ENCODE assay signal across 1 cellular context in genomic region chr5:181133610-181134231, GRCh38.
TF ChIP-seq lines count a peak whose summit lies in the region.

No MANE protein-coding gene starts in this region.

TF ChIP-seq in K562, 482 proteins besides CTCF, POLR2A, EP300 and RAD21 (continued from another document and continues in another):
- TF ChIP-seq, protein P1, sequence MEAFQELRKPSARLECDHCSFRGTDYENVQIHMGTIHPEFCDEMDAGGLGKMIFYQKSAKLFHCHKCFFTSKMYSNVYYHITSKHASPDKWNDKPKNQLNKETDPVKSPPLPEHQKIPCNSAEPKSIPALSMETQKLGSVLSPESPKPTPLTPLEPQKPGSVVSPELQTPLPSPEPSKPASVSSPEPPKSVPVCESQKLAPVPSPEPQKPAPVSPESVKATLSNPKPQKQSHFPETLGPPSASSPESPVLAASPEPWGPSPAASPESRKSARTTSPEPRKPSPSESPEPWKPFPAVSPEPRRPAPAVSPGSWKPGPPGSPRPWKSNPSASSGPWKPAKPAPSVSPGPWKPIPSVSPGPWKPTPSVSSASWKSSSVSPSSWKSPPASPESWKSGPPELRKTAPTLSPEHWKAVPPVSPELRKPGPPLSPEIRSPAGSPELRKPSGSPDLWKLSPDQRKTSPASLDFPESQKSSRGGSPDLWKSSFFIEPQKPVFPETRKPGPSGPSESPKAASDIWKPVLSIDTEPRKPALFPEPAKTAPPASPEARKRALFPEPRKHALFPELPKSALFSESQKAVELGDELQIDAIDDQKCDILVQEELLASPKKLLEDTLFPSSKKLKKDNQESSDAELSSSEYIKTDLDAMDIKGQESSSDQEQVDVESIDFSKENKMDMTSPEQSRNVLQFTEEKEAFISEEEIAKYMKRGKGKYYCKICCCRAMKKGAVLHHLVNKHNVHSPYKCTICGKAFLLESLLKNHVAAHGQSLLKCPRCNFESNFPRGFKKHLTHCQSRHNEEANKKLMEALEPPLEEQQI (IDR thresholded peaks at IDR 0.05), result peak; percentile 33; the same call in 1 of the 2 replicates
- TF ChIP-seq ZBTB1 (CRISPR knock-in tag; IDR thresholded peaks at IDR 0.05; ENCODE audit: borderline replicate concordance, low read depth) (no peak), POLR2H (tag; IDR thresholded peaks at IDR 0.05; ENCODE audit: low read depth) (no peak), NR2C1 (IDR thresholded peaks at IDR 0.05) (no peak), NR2C1 (tag; IDR thresholded peaks at IDR 0.05) (no peak), POLR2AphosphoS5 (IDR thresholded peaks at IDR 0.05; ENCODE audit: control insufficient read depth, insufficient read depth, low read depth, low read length) (peak; percentile 34; the same call in 1 of the 2 replicates), CBX3 (IDR thresholded peaks at IDR 0.05; ENCODE audit: borderline replicate concordance in 1 of 2, low read length in 2 of 2) (peak in 1 of 2 experiments; percentile 90; a peak in 1 of 3 replicates), TRIM28 (IDR thresholded peaks at IDR 0.05) (peak; percentile 80; the same call in 1 of the 2 replicates), TFAP4 (CRISPR knock-in tag; IDR thresholded peaks at IDR 0.05; ENCODE audit: borderline replicate concordance) (peak; percentile 36; the same call in 1 of the 2 replicates), RFX1 (IDR thresholded peaks at IDR 0.05) (no peak), BACH1 (tag; IDR thresholded peaks at IDR 0.05) (peak; percentile 84), CEBPZ (IDR thresholded peaks at IDR 0.05; ENCODE audit: borderline replicate concordance, low read depth, low read length) (no peak), MYBL2 (IDR thresholded peaks at IDR 0.05; ENCODE audit: low read depth) (no peak), MYBL2 (CRISPR knock-in tag; IDR thresholded peaks at IDR 0.05; ENCODE audit: borderline replicate concordance) (no peak), RBM15 (IDR thresholded peaks at IDR 0.05; ENCODE audit: insufficient read depth, low read length) (no peak), SMAD4 (CRISPR knock-in tag; conservative IDR thresholded peaks at IDR 0.05) (0 out of 2 replicates have a peak, but pooled peaks have one; percentile 30), ATF1 (CRISPR knock-in tag; IDR thresholded peaks at IDR 0.05) (no peak), ATF1 (tag; IDR thresholded peaks at IDR 0.05) (0 out of 2 replicates have a peak, but pooled peaks have one; percentile 17), RBM25 (IDR thresholded peaks at IDR 0.05; ENCODE audit: low read depth, low read length, severe bottlenecking) (peak; percentile 77), SIRT6 (IDR thresholded peaks at IDR 0.05; ENCODE audit: low read depth, low read length) (no peak), ZNF263 (CRISPR knock-in tag; IDR thresholded peaks at IDR 0.05; ENCODE audit: borderline replicate concordance) (no peak), CTBP1 (IDR thresholded peaks at IDR 0.05; ENCODE audit: borderline replicate concordance) (peak; percentile 27; the same call in 1 of the 2 replicates), ZNF699 (CRISPR knock-in tag; IDR thresholded peaks at IDR 0.05; ENCODE audit: insufficient replicate concordance) (no peak), ZBTB7A (IDR thresholded peaks at IDR 0.05; ENCODE audit: borderline replicate concordance, control insufficient read depth, low read depth, low read length) (peak; percentile 70; the same call in 1 of the 2 replicates), BCOR (IDR thresholded peaks at IDR 0.05) (peak; percentile 39), BRD4 (IDR thresholded peaks at IDR 0.05) (no peak), ZC3H11A (IDR thresholded peaks at IDR 0.05; ENCODE audit: low read depth, low read length) (no peak), SLC30A9 (CRISPR knock-in tag; IDR thresholded peaks at IDR 0.05) (no peak), ZNF707 (CRISPR knock-in tag; conservative IDR thresholded peaks at IDR 0.05) (no peak), LEF1 (IDR thresholded peaks at IDR 0.05) (0 out of 2 replicates have a peak, but pooled peaks have one; percentile 37), DACH1 (IDR thresholded peaks at IDR 0.05; ENCODE audit: partially characterized antibody) (no peak), E2F6 (IDR thresholded peaks at IDR 0.05; ENCODE audit: borderline replicate concordance in 1 of 2, extremely low read depth in 1 of 2, insufficient read depth in 1 of 2, insufficient read length in 1 of 2, low read depth in 1 of 2, low read length in 1 of 2, poor library complexity in 1 of 2, severe bottlenecking in 1 of 2) (peak in 1 of 2 experiments; percentile 39)
- TF ChIP-seq, protein P2, sequence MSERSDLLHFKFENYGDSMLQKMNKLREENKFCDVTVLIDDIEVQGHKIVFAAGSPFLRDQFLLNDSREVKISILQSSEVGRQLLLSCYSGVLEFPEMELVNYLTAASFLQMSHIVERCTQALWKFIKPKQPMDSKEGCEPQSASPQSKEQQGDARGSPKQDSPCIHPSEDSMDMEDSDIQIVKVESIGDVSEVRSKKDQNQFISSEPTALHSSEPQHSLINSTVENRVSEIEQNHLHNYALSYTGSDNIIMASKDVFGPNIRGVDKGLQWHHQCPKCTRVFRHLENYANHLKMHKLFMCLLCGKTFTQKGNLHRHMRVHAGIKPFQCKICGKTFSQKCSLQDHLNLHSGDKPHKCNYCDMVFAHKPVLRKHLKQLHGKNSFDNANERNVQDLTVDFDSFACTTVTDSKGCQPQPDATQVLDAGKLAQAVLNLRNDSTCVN (CRISPR knock-in tag; IDR thresholded peaks at IDR 0.05), result no peak
- TF ChIP-seq, protein P3, sequence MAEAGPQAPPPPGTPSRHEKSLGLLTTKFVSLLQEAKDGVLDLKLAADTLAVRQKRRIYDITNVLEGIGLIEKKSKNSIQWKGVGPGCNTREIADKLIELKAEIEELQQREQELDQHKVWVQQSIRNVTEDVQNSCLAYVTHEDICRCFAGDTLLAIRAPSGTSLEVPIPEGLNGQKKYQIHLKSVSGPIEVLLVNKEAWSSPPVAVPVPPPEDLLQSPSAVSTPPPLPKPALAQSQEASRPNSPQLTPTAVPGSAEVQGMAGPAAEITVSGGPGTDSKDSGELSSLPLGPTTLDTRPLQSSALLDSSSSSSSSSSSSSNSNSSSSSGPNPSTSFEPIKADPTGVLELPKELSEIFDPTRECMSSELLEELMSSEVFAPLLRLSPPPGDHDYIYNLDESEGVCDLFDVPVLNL (CRISPR knock-in tag; IDR thresholded peaks at IDR 0.05; ENCODE audit: low read depth), result no peak
- TF ChIP-seq, protein P4, sequence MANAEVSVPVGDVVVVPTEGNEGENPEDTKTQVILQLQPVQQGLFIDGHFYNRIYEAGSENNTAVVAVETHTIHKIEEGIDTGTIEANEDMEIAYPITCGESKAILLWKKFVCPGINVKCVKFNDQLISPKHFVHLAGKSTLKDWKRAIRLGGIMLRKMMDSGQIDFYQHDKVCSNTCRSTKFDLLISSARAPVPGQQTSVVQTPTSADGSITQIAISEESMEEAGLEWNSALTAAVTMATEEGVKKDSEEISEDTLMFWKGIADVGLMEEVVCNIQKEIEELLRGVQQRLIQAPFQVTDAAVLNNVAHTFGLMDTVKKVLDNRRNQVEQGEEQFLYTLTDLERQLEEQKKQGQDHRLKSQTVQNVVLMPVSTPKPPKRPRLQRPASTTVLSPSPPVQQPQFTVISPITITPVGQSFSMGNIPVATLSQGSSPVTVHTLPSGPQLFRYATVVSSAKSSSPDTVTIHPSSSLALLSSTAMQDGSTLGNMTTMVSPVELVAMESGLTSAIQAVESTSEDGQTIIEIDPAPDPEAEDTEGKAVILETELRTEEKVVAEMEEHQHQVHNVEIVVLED (CRISPR knock-in tag; IDR thresholded peaks at IDR 0.05), result no peak
- TF ChIP-seq, protein P5, sequence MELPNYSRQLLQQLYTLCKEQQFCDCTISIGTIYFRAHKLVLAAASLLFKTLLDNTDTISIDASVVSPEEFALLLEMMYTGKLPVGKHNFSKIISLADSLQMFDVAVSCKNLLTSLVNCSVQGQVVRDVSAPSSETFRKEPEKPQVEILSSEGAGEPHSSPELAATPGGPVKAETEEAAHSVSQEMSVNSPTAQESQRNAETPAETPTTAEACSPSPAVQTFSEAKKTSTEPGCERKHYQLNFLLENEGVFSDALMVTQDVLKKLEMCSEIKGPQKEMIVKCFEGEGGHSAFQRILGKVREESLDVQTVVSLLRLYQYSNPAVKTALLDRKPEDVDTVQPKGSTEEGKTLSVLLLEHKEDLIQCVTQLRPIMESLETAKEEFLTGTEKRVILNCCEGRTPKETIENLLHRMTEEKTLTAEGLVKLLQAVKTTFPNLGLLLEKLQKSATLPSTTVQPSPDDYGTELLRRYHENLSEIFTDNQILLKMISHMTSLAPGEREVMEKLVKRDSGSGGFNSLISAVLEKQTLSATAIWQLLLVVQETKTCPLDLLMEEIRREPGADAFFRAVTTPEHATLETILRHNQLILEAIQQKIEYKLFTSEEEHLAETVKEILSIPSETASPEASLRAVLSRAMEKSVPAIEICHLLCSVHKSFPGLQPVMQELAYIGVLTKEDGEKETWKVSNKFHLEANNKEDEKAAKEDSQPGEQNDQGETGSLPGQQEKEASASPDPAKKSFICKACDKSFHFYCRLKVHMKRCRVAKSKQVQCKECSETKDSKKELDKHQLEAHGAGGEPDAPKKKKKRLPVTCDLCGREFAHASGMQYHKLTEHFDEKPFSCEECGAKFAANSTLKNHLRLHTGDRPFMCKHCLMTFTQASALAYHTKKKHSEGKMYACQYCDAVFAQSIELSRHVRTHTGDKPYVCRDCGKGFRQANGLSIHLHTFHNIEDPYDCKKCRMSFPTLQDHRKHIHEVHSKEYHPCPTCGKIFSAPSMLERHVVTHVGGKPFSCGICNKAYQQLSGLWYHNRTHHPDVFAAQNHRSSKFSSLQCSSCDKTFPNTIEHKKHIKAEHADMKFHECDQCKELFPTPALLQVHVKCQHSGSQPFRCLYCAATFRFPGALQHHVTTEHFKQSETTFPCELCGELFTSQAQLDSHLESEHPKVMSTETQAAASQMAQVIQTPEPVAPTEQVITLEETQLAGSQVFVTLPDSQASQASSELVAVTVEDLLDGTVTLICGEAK (IDR thresholded peaks at IDR 0.05), result no peak
- TF ChIP-seq, protein P5 (CRISPR knock-in tag; IDR thresholded peaks at IDR 0.05), result no peak
- TF ChIP-seq, protein P6, sequence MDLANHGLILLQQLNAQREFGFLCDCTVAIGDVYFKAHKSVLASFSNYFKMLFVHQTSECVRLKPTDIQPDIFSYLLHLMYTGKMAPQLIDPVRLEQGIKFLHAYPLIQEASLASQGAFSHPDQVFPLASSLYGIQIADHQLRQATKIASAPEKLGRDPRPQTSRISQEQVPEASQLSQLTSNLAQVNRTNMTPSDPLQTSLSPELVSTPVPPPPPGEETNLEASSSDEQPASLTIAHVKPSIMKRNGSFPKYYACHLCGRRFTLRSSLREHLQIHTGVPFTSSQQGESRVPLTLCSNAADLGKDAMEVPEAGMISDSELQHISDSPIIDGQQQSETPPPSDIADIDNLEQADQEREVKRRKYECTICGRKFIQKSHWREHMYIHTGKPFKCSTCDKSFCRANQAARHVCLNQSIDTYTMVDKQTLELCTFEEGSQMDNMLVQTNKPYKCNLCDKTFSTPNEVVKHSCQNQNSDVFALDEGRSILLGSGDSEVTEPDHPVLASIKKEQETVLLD (IDR thresholded peaks at IDR 0.05), result no peak; the same call in 1 of the 2 replicates
